ENCODE assay signal across 2 cellular contexts in the genomic region with DNA sequence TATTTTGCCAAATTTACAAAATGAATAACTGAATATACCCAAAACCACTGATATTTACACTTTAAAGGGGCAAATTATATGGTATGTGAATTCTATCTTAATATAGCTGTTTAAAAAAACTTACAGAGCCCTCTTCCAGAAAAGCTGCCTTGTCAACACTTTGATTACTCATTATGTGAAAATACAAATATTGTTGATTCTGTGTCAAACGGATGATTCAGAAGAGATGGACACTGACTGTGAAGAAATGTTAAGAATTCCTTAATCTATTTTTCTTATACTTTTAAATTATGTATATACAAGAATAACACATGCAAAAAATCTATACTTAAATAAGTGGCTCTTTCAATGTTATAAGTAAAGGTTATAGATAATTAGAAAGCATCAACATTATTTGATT.
A peak's percentile ranks its signal among the peaks of the same experiment; 100 is the strongest.
TF ChIP-seq lines count a peak whose summit lies in the region.

No MANE protein-coding gene starts in this region.

TF ChIP-seq in SK-N-SH, 30 proteins besides CTCF, POLR2A, EP300 and RAD21:
- TF ChIP-seq JUND (IDR thresholded peaks at IDR 0.05), result 0 out of 2 replicates have a peak, but pooled peaks have one; percentile 6
- TF ChIP-seq FOSL2 (IDR thresholded peaks at IDR 0.05; ENCODE audit: borderline replicate concordance, low read depth), result 0 out of 2 replicates have a peak, but pooled peaks have one; percentile 9
- TF ChIP-seq EZH2phosphoT487 (IDR thresholded peaks at IDR 0.05; ENCODE audit: borderline replicate concordance, low read depth), result no peak

TF ChIP-seq in SK-N-SH treated with all-trans-retinoic acid at 6 μM for 48 hours, 23 proteins besides CTCF, POLR2A, EP300 and RAD21:
- TF ChIP-seq, protein P1, sequence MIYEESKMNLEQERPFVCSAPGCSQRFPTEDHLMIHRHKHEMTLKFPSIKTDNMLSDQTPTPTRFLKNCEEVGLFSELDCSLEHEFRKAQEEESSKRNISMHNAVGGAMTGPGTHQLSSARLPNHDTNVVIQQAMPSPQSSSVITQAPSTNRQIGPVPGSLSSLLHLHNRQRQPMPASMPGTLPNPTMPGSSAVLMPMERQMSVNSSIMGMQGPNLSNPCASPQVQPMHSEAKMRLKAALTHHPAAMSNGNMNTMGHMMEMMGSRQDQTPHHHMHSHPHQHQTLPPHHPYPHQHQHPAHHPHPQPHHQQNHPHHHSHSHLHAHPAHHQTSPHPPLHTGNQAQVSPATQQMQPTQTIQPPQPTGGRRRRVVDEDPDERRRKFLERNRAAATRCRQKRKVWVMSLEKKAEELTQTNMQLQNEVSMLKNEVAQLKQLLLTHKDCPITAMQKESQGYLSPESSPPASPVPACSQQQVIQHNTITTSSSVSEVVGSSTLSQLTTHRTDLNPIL (CRISPR knock-in tag; IDR thresholded peaks at IDR 0.05; ENCODE audit: low read depth), result no peak
- TF ChIP-seq, protein P2, sequence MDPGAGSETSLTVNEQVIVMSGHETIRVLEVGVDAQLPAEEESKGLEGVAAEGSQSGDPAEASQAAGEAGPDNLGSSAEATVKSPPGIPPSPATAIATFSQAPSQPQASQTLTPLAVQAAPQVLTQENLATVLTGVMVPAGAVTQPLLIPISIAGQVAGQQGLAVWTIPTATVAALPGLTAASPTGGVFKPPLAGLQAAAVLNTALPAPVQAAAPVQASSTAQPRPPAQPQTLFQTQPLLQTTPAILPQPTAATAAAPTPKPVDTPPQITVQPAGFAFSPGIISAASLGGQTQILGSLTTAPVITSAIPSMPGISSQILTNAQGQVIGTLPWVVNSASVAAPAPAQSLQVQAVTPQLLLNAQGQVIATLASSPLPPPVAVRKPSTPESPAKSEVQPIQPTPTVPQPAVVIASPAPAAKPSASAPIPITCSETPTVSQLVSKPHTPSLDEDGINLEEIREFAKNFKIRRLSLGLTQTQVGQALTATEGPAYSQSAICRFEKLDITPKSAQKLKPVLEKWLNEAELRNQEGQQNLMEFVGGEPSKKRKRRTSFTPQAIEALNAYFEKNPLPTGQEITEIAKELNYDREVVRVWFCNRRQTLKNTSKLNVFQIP (CRISPR knock-in tag; IDR thresholded peaks at IDR 0.05; ENCODE audit: borderline replicate concordance, low read depth), result no peak
- TF ChIP-seq ZFP3 (CRISPR knock-in tag; IDR thresholded peaks at IDR 0.05), result no peak
- no peak for TF ChIP-seq TCF4 (CRISPR knock-in tag; IDR thresholded peaks at IDR 0.05; ENCODE audit: borderline replicate concordance)
- TF ChIP-seq, protein P3, sequence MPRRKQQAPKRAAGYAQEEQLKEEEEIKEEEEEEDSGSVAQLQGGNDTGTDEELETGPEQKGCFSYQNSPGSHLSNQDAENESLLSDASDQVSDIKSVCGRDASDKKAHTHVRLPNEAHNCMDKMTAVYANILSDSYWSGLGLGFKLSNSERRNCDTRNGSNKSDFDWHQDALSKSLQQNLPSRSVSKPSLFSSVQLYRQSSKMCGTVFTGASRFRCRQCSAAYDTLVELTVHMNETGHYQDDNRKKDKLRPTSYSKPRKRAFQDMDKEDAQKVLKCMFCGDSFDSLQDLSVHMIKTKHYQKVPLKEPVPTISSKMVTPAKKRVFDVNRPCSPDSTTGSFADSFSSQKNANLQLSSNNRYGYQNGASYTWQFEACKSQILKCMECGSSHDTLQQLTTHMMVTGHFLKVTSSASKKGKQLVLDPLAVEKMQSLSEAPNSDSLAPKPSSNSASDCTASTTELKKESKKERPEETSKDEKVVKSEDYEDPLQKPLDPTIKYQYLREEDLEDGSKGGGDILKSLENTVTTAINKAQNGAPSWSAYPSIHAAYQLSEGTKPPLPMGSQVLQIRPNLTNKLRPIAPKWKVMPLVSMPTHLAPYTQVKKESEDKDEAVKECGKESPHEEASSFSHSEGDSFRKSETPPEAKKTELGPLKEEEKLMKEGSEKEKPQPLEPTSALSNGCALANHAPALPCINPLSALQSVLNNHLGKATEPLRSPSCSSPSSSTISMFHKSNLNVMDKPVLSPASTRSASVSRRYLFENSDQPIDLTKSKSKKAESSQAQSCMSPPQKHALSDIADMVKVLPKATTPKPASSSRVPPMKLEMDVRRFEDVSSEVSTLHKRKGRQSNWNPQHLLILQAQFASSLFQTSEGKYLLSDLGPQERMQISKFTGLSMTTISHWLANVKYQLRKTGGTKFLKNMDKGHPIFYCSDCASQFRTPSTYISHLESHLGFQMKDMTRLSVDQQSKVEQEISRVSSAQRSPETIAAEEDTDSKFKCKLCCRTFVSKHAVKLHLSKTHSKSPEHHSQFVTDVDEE (CRISPR knock-in tag; IDR thresholded peaks at IDR 0.05), result no peak
- no peak for TF ChIP-seq RARB (CRISPR knock-in tag; IDR thresholded peaks at IDR 0.05)
- no peak for TF ChIP-seq ESRRG (CRISPR knock-in tag; IDR thresholded peaks at IDR 0.05)
- TF ChIP-seq ZNF70 (CRISPR knock-in tag; IDR thresholded peaks at IDR 0.05), result no peak
- TF ChIP-seq TOX (CRISPR knock-in tag; IDR thresholded peaks at IDR 0.05; ENCODE audit: borderline replicate concordance), result no peak
- TF ChIP-seq GLIS3 (CRISPR knock-in tag; IDR thresholded peaks at IDR 0.05), result no peak
- TF ChIP-seq ZFP30 (CRISPR knock-in tag; IDR thresholded peaks at IDR 0.05), result no peak
- TF ChIP-seq OSR1 (CRISPR knock-in tag; IDR thresholded peaks at IDR 0.05), result no peak
- no peak for TF ChIP-seq CSDC2 (CRISPR knock-in tag; IDR thresholded peaks at IDR 0.05)
- no peak for TF ChIP-seq ISL1 (CRISPR knock-in tag; IDR thresholded peaks at IDR 0.05)
